Comparison of ENCODE assay signal across 1 cellular context in genomic region chr20:45892049-45892816, GRCh38.
TF ChIP-seq lines count a peak whose summit lies in the region.

No MANE protein-coding gene starts in this region.

TF ChIP-seq in A549, 52 proteins besides CTCF, POLR2A, EP300 and RAD21 (continued from another document):
- TF ChIP-seq MAX (IDR thresholded peaks at IDR 0.05) (no peak), REST (IDR thresholded peaks at IDR 0.05) (no peak), EHF (CRISPR knock-in tag; IDR thresholded peaks at IDR 0.05) (no peak), JUNB (IDR thresholded peaks at IDR 0.05) (no peak), TP53 (CRISPR knock-in tag; IDR thresholded peaks at IDR 0.05) (no peak)
